Comparison of ENCODE assay signal across 9 cellular contexts in the genomic region with DNA sequence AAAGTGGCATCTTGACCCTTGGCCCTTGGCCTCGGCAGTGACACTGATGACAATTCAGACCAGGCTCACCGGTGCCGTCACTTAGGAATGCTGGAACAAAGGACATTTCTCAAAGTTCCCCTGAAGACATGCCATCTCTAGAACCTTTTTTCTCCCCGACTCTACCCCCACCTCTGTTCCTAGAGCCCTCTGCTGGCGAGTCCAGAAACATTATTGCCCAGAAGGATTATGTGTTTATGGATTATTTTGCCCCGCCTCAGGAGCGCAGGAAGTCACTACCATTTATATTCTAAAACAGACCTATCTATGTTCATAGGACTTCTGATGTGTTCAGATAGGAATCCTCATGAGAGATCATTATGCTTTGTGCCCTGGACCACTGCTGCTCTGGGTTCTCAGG. TPM values are rescaled to one million over a fixed set of nuclear protein-coding genes. Genes with fewer than 3 reads are reported as not detected.
DNase-seq lines count a peak whose midpoint lies in the region; ATAC-seq and TF ChIP-seq lines count a peak whose summit lies in the region.
"Had no signal": no experiment of that assay in that cellular context is flagged by ENCODE, and none has a peak within 500 bp of the region (broad histone marks: within the 10 kb centered on the region; RNA-seq: fewer than 3 reads in every experiment).

No MANE protein-coding gene starts in this region.

- no peak overlapping the region for H3K4me3 Mint-ChIP-seq in progenitor cell of endocrine pancreas (ENCODE audit: low read depth)
- no peak overlapping the region for H3K4me3 Mint-ChIP-seq in effector memory CD8-positive, alpha-beta T cell

- DNase-seq in NCI-H460 (ENCODE audit: extremely low read depth, low read depth) (peak; percentile 38), progenitor cell of endocrine pancreas (ENCODE audit: low spot score, unreplicated experiment) (no peak), HPDE6-E6E7 (ENCODE audit: extremely low spot score) (no peak), SKM-1 (lab: John Stamatoyannopoulos, UW; ENCODE audit: unreplicated experiment) (no peak)
- DNase-seq in effector memory CD8-positive, alpha-beta T cell, result no peak

- H3K27ac ChIP-seq in cingulate gyrus (ENCODE audit: low read depth, low read length), result peak overlapping the region; percentile 47
- H3K27ac ChIP-seq: pancreas had no signal

- no peak for ATAC-seq in GM21367 (IDR thresholded peaks at IDR 0.05; ENCODE audit: unreplicated experiment)
- no peak for ATAC-seq in effector memory CD8-positive, alpha-beta T cell (replicated peaks)
- ATAC-seq: pancreas had no signal

- no peak overlapping the region for H3K27ac Mint-ChIP-seq in progenitor cell of endocrine pancreas
- no peak overlapping the region for H3K27ac Mint-ChIP-seq in effector memory CD8-positive, alpha-beta T cell

- TF ChIP-seq CTCF in GM12872 (IDR thresholded peaks at IDR 0.05; ENCODE audit: insufficient read depth, low read depth, low read length) (peak; percentile 28; the same call in 1 of the 3 replicates), progenitor cell of endocrine pancreas (IDR thresholded peaks at IDR 0.05; ENCODE audit: unreplicated experiment) (peak; percentile 37)

- peaks cover 30% of the 10 kb centered on the region for H3K36me3 Mint-ChIP-seq in progenitor cell of endocrine pancreas (ENCODE audit: insufficient read depth)
- H3K36me3 Mint-ChIP-seq in effector memory CD8-positive, alpha-beta T cell (ENCODE audit: insufficient read depth), result peaks cover 34% of the 10 kb centered on the region

- no peaks in the 10 kb centered on the region for H3K9me3 Mint-ChIP-seq in progenitor cell of endocrine pancreas (ENCODE audit: low read depth)
- no peaks in the 10 kb centered on the region for H3K9me3 Mint-ChIP-seq in effector memory CD8-positive, alpha-beta T cell

- peaks cover 1% of the 10 kb centered on the region for H3K4me1 Mint-ChIP-seq in progenitor cell of endocrine pancreas (ENCODE audit: low read depth)
- peaks cover 0 to 2% of the 10 kb centered on the region in 2 donors for H3K4me1 Mint-ChIP-seq in effector memory CD8-positive, alpha-beta T cell (ENCODE audit: low read depth in 2 of 2)

- H3K27me3 Mint-ChIP-seq in progenitor cell of endocrine pancreas, result no peaks in the 10 kb centered on the region
- H3K27me3 Mint-ChIP-seq in effector memory CD8-positive, alpha-beta T cell, result no peaks in the 10 kb centered on the region

RNA-seq across cellular contexts. Expression of a gene that starts 12.6 kb away (rescaled TPM):
- total RNA-seq in NCI-H460 (2014; rRNA removed; shearing (Covaris generic)), result 11.4 and 12.1 TPM in 2 replicates
- polyA plus RNA-seq in NCI-H460 (2014; cell fraction: nucleus; rRNA removed), result 6.2 and 14.4 TPM in 2 replicates
- 6.6 and 7.4 TPM in 2 replicates for total RNA-seq in progenitor cell of endocrine pancreas

RNA-seq across cellular contexts. Expression of a gene that starts 47.2 kb away (rescaled TPM):
- 25.5 and 27.6 TPM in 2 replicates for total RNA-seq in NCI-H460 (2014; rRNA removed; shearing (Covaris generic))
- 28.6 and 46.9 TPM in 2 replicates for polyA plus RNA-seq in NCI-H460 (2014; cell fraction: nucleus; rRNA removed)
- 94.9 and 99.8 TPM in 2 replicates for total RNA-seq in progenitor cell of endocrine pancreas
